In the genomic region with DNA sequence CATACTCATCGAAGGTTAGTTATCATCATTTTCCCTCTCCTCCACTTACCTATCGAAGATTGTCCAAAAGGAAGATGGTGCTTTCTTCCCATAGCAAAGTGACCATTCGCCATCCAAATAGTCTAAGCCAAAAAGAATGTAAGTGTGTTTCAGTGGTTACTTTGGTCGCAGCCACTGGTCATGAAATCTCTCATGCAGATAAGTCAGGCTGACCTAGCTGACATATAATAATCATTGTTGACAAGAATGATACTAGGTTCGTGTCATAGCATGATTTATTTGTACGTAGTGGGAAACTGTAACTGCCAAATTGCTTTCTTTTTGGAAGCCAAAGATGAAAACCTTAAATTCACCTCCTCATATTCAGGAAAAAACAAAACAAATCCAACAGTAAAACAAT, we compare ENCODE assay signal across 14 cellular contexts.
"Had no signal": no experiment of that assay in that cellular context is flagged by ENCODE, and none has a peak within 500 bp of the region (broad histone marks: within the 10 kb centered on the region; RNA-seq: fewer than 3 reads in every experiment).

No MANE protein-coding gene starts in this region.

- H3K4me1 ChIP-seq: parathyroid adenoma, thyroid gland had no signal

- H3K79me2 ChIP-seq: parathyroid adenoma had no signal

- H3K9me3 ChIP-seq: thyroid gland had no signal

- FAIRE-seq: small intestine, urothelium cell line had no signal

- H3K9ac ChIP-seq: parathyroid adenoma had no signal

- H3K36me3 ChIP-seq: thyroid gland had no signal

- ATAC-seq: activated CD8-positive, alpha-beta memory T cell treated with anti-CD3 and anti-CD28 coated beads, Interleukin-2, amount 10 ng/mL, durations not matched to agents 7 days and 5 days had no signal

- DNase-seq: activated CD4-positive, alpha-beta T cell treated with anti-CD3 and anti-CD28 coated beads, Interleukin-2, amount 50 U/mL, for 48 hours; activated CD4-positive, CD25-positive, alpha-beta regulatory T cell treated with anti-CD3 and anti-CD28 coated beads, Interleukin-2, amount 50 U/mL, for 72 hours; activated CD8-positive, alpha-beta memory T cell treated with anti-CD3 and anti-CD28 coated beads, Interleukin-2, amount 10 ng/mL, durations not matched to agents 7 days and 5 days; activated effector memory CD4-positive, alpha-beta T cell treated with anti-CD3 and anti-CD28 coated beads, Interleukin-2, amount 50 U/mL, for 16 hours; activated T-cell treated with anti-CD3 and anti-CD28 coated beads, Interleukin-2, amount 50 U/mL, for 24 hours; cerebellar nuclear complex; hippocampal formation; midbrain; naive B cell; small intestine; thyroid gland had no signal

- H2AFZ ChIP-seq: parathyroid adenoma had no signal

- H3K27ac ChIP-seq: parathyroid adenoma, thyroid gland had no signal

- H3K27me3 ChIP-seq: thyroid gland had no signal

- H3K4me3 ChIP-seq: lung, thyroid gland had no signal
